9 cellular contexts compared by ENCODE assay signal in the genomic region with DNA sequence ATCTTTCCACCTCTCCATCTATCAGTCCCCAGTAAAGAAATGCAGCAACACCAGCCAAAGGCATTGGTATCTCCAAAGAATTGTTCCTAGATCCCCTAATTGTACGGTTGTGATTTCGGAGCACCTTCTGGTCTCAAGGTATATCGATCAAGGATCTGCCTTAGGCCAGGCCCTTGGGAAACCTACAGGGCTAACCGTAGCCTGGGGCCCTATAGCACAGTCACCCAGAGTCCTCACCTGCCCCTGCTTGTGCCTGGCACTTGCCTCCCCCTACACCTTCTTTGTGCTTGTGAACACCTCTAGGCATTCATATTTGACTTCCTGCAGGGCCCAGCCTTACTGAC. TPM values are rescaled to one million over a fixed set of nuclear protein-coding genes. Genes with fewer than 3 reads are reported as not detected.
A peak's percentile ranks its signal among the peaks of the same experiment; 100 is the strongest.
DNase-seq lines count a peak whose midpoint lies in the region; ATAC-seq, FAIRE-seq and TF ChIP-seq lines count a peak whose summit lies in the region.
"Had no signal": no experiment of that assay in that cellular context is flagged by ENCODE, and none has a peak within 500 bp of the region (broad histone marks: within the 10 kb centered on the region; RNA-seq: fewer than 3 reads in every experiment).

No MANE protein-coding gene starts in this region.

- H3K4me1 Mint-ChIP-seq in CD14-positive monocyte: peaks cover 38% of the 10 kb centered on the region

- H3K4me3 Mint-ChIP-seq in CD14-positive monocyte: peak overlapping the region; percentile 80 to 86

- H3K27ac ChIP-seq in OCI-LY3 (ENCODE audit: low read length) (peak overlapping the region; percentile 89), endothelial cell of umbilical vein (ENCODE audit: insufficient read depth, low read depth, low read length) (no peak overlapping the region), ovary (peak overlapping the region in 1 of 2 donors; percentile 72)

- H3K36me3 ChIP-seq in OCI-LY3 (replicated peaks; ENCODE audit: low read depth, low read length): peaks cover 12% of the 10 kb centered on the region
- peaks cover 11 to 31% of the 10 kb centered on the region in 2 experiments for H3K36me3 ChIP-seq in endothelial cell of umbilical vein (ENCODE audit: control insufficient read depth in 2 of 2, extremely low read depth in 1 of 2, insufficient read depth in 2 of 2, low read length in 2 of 2)
- no peaks in the 10 kb centered on the region for H3K36me3 ChIP-seq in ovary

- peak overlapping the region; percentile 77 for H3K9ac ChIP-seq in OCI-LY3 (ENCODE audit: low read length)
- no peak overlapping the region for H3K9ac ChIP-seq in endothelial cell of umbilical vein (replicated peaks; ENCODE audit: extremely low read depth, insufficient read depth, low read length)

- peaks cover 0 to 2% (median 1%) of the 10 kb centered on the region in 3 donors for H3K27me3 Mint-ChIP-seq in CD14-positive monocyte (ENCODE audit: low read depth in 3 of 3)

- peaks cover 0 to 2% (median 0%) of the 10 kb centered on the region in 7 donors for H3K9me3 Mint-ChIP-seq in CD14-positive monocyte

- no peak for ATAC-seq in GM19397 (IDR thresholded peaks at IDR 0.05; ENCODE audit: unreplicated experiment)

- peak overlapping the region; percentile 69 to 86 (median 81) for H3K27ac Mint-ChIP-seq in CD14-positive monocyte

- in situ Hi-C loops in ACHN (cut with HindIII; ENCODE audit: low pct_ligation_motif_present, low pct_unique_long_range_greater_than_20kb, low sequenced_read_pairs): no loop called here

- FAIRE-seq in endothelial cell of umbilical vein (lab: Jason Lieb, UNC): no peak
- FAIRE-seq: islet of Langerhans had no signal

- WGBS in ovary, 3 donors: 71 to 79% (median 76%) methylated on average over 4 of the region's 4 CpGs

- peak overlapping the region; percentile 89 for H3K4me3 ChIP-seq in OCI-LY3 (ENCODE audit: low read length)
- peak overlapping the region in 1 of 3 experiments; percentile 25 for H3K4me3 ChIP-seq in endothelial cell of umbilical vein (replicated peaks in 1 of 3; ENCODE audit: insufficient read depth in 1 of 3, low read depth in 1 of 3, low read length in 3 of 3)
- peak overlapping the region; percentile 27 for H3K4me3 ChIP-seq in ovary

- TF ChIP-seq EP300 in ovary (IDR thresholded peaks at IDR 0.05): no peak

- no peaks in the 10 kb centered on the region for H3K9me1 ChIP-seq in endothelial cell of umbilical vein (replicated peaks; ENCODE audit: control insufficient read depth, extremely low read depth, insufficient read depth, low read length)

- TF ChIP-seq CTCF in CD14-positive monocyte (IDR thresholded peaks at IDR 0.05) (no peak), OCI-LY3 (IDR thresholded peaks at IDR 0.05; ENCODE audit: low read depth, low read length) (no peak), endothelial cell of umbilical vein (IDR thresholded peaks at IDR 0.05; ENCODE audit: extremely low read depth in 1 of 2, insufficient read depth in 1 of 2, low read depth in 1 of 2, low read length in 2 of 2) (no peak), ovary (IDR thresholded peaks at IDR 0.05) (no peak)

- dilution Hi-C loops in endothelial cell of umbilical vein (cut with MboI; ENCODE audit: extremely low pct_ligation_motif_present, low sequenced_read_pairs): no loop called here

- H2AFZ ChIP-seq in OCI-LY3 (ENCODE audit: low read depth, low read length) (no peak overlapping the region), endothelial cell of umbilical vein (ENCODE audit: low read depth, low read length) (no peak overlapping the region)

- H3K79me2 ChIP-seq in OCI-LY3 (ENCODE audit: low read length): no peaks in the 10 kb centered on the region
- H3K79me2 ChIP-seq in endothelial cell of umbilical vein (ENCODE audit: control insufficient read depth, insufficient read depth, low read length): no peaks in the 10 kb centered on the region

- peaks cover 58 to 59% of the 10 kb centered on the region in 2 donors for H3K36me3 Mint-ChIP-seq in CD14-positive monocyte

- DNase-seq in CD14-positive monocyte (ENCODE audit: low spot score) (no peak), endothelial cell of umbilical vein (ENCODE audit: low read depth, low spot score) (no peak), ovary (no peak), ACHN (no peak), foreskin melanocyte (no peak), SHP77 (lab: John Stamatoyannopoulos, UW) (no peak)

- H3K4me2 ChIP-seq in OCI-LY3 (ENCODE audit: low read length) (peak overlapping the region; percentile 87), endothelial cell of umbilical vein (ENCODE audit: insufficient read depth, low read length) (peak overlapping the region; percentile 28)

- H3K9me3 ChIP-seq in OCI-LY3 (ENCODE audit: insufficient read depth, low read length) (no peaks in the 10 kb centered on the region), endothelial cell of umbilical vein (replicated peaks; ENCODE audit: control insufficient read depth, insufficient read depth, low read length) (no peaks in the 10 kb centered on the region), ovary (no peaks in the 10 kb centered on the region)

- no TSS peak for BruUV-seq in endothelial cell of umbilical vein (replicated peaks; lab: Mats Ljungman, UMichigan)

- TF ChIP-seq POLR2A in endothelial cell of umbilical vein (IDR thresholded peaks at IDR 0.05; ENCODE audit: low read depth, low read length): no peak
- no peak for TF ChIP-seq POLR2A in ovary (IDR thresholded peaks at IDR 0.05)

- POLR2A ChIA-PET in endothelial cell of umbilical vein (lab: Charles Lee): no interaction called here

- H3K4me1 ChIP-seq in OCI-LY3 (ENCODE audit: low read length) (peaks cover 20% of the 10 kb centered on the region), endothelial cell of umbilical vein (ENCODE audit: control insufficient read depth, extremely low read depth, insufficient read depth, low read length) (peaks cover 9% of the 10 kb centered on the region), ovary (ENCODE audit: insufficient read depth) (peaks cover 6% of the 10 kb centered on the region)

- H3K27me3 ChIP-seq in OCI-LY3 (ENCODE audit: low read depth, low read length) (no peaks in the 10 kb centered on the region), endothelial cell of umbilical vein (ENCODE audit: control insufficient read depth in 2 of 2, insufficient read depth in 2 of 2, low read length in 2 of 2) (no peaks in the 10 kb centered on the region), ovary (no peaks in the 10 kb centered on the region)

- CTCF ChIA-PET in endothelial cell of umbilical vein (lab: Charles Lee): interaction anchor here (1.0 to 1.6 kb wide), 4 partner anchors 10 to 157 kb away, joined by 3 to 5 read pairs (median 3); no protein-coding TSS in a partner anchor

- peaks cover 3% of the 10 kb centered on the region; the same call in 1 of the 2 replicates for H4K20me1 ChIP-seq in OCI-LY3 (ENCODE audit: insufficient read depth, low read length)
- no peaks in the 10 kb centered on the region for H4K20me1 ChIP-seq in endothelial cell of umbilical vein (replicated peaks; ENCODE audit: control insufficient read depth, extremely low read depth, insufficient read depth, low read length)

- intact Hi-C loops in CD14-positive monocyte (cut with micrococcal nuclease): no loop called here
- intact Hi-C loops in endothelial cell of umbilical vein (cut with micrococcal nuclease): loop anchor here (2.0 kb wide), 1 partner anchor 74 kb away; no protein-coding TSS in a partner anchor
- intact Hi-C loops in ovary (cut with DNase I): loop anchor here in 1 of 4 donors (10.0 kb wide), 1 partner anchor 102 kb away; the partner anchor contains the start of gene HES7

RNA-seq across cellular contexts. Expression of gene AURKB, which starts 16.8 kb away (rescaled TPM):
- polyA plus RNA-seq in CD14-positive monocyte (under 1 TPM; 0.38 to 0.79 TPM), endothelial cell of umbilical vein (67.8 and 69.2 TPM in 2 replicates), ovary (1 to 10 TPM in 1 of 2 donors, under 1 TPM in 1; 0.68 to 1.5 TPM)
- total RNA-seq in endothelial cell of umbilical vein (104 and 107 TPM in 2 replicates), ovary (1 to 10 TPM in 2 of 7 donors, under 1 TPM in 2, not detected in 3; 0.80 to 1.7 (median 1.1) TPM)
- 49.1 and 58.3 TPM in 2 replicates for polyA plus RNA-seq in endothelial cell of umbilical vein (2011; cell fraction: cytosol; rRNA removed)
- 205 and 232 TPM in 2 replicates for polyA plus RNA-seq in endothelial cell of umbilical vein (2011; cell fraction: nucleus; rRNA removed)
- 40.6 and 74.7 TPM in 2 replicates for polyA plus RNA-seq in endothelial cell of umbilical vein (2012)
- polyA minus RNA-seq in endothelial cell of umbilical vein: 39.4 and 45.9 TPM in 2 replicates
- 30.4 TPM for polyA minus RNA-seq in endothelial cell of umbilical vein (2011; cell fraction: cytosol; rRNA and poly(A)+ RNA removed)
- 59.3 and 75.2 TPM in 2 replicates for polyA minus RNA-seq in endothelial cell of umbilical vein (2011; cell fraction: nucleus; rRNA and poly(A)+ RNA removed)

RNA-seq across cellular contexts. Expression of gene CTC1, which starts 20.6 kb away (rescaled TPM):
- 1 to 10 TPM; 2.2 to 4.1 TPM for polyA plus RNA-seq in CD14-positive monocyte
- total RNA-seq in endothelial cell of umbilical vein: 49.9 and 53.2 TPM in 2 replicates
- 36.3 and 38.3 TPM in 2 replicates for polyA plus RNA-seq in endothelial cell of umbilical vein
- polyA plus RNA-seq in endothelial cell of umbilical vein (2011; cell fraction: cytosol; rRNA removed): 16.1 and 20.2 TPM in 2 replicates
- 193 and 243 TPM in 2 replicates for polyA plus RNA-seq in endothelial cell of umbilical vein (2011; cell fraction: nucleus; rRNA removed)
- 19.8 and 23.3 TPM in 2 replicates for polyA plus RNA-seq in endothelial cell of umbilical vein (2012)
- 32.1 and 64.0 TPM in 2 replicates for polyA minus RNA-seq in endothelial cell of umbilical vein
- polyA minus RNA-seq in endothelial cell of umbilical vein (2011; cell fraction: cytosol; rRNA and poly(A)+ RNA removed): 7.5 TPM
- polyA minus RNA-seq in endothelial cell of umbilical vein (2011; cell fraction: nucleus; rRNA and poly(A)+ RNA removed): 59.5 and 74.4 TPM in 2 replicates
- total RNA-seq in ovary: 10 to 100 TPM; 28.3 to 60.0 (median 48.7) TPM
- polyA plus RNA-seq in ovary: 10 to 100 TPM; 18.4 to 33.4 TPM

RNA-seq across cellular contexts. Expression of gene PFAS, which starts 21.9 kb away (rescaled TPM):
- polyA plus RNA-seq in CD14-positive monocyte (1 to 10 TPM; 4.1 to 4.4 TPM), endothelial cell of umbilical vein (31.4 and 34.1 TPM in 2 replicates), ovary (10 to 100 TPM in 1 of 2 donors, 1 to 10 TPM in 1; 8.4 to 11.0 TPM)
- total RNA-seq in endothelial cell of umbilical vein (84.1 and 108 TPM in 2 replicates), ovary (10 to 100 TPM in 6 of 7 donors, 1 to 10 TPM in 1; 6.6 to 69.9 (median 35.3) TPM)
- polyA plus RNA-seq in endothelial cell of umbilical vein (2011; cell fraction: cytosol; rRNA removed): 21.0 and 21.9 TPM in 2 replicates
- 155 and 168 TPM in 2 replicates for polyA plus RNA-seq in endothelial cell of umbilical vein (2011; cell fraction: nucleus; rRNA removed)
- polyA plus RNA-seq in endothelial cell of umbilical vein (2012): 40.9 and 65.9 TPM in 2 replicates
- 113 and 126 TPM in 2 replicates for polyA minus RNA-seq in endothelial cell of umbilical vein
- polyA minus RNA-seq in endothelial cell of umbilical vein (2011; cell fraction: cytosol; rRNA and poly(A)+ RNA removed): 63.9 TPM
- polyA minus RNA-seq in endothelial cell of umbilical vein (2011; cell fraction: nucleus; rRNA and poly(A)+ RNA removed): 64.9 and 69.7 TPM in 2 replicates

RNA-seq across cellular contexts. Expression of gene BORCS6, which starts 37.2 kb away (rescaled TPM):
- polyA plus RNA-seq in CD14-positive monocyte (10 to 100 TPM; 13.9 to 14.1 TPM), endothelial cell of umbilical vein (8.0 and 9.7 TPM in 2 replicates), ovary (1 to 10 TPM; 1.3 to 7.2 TPM)
- total RNA-seq in endothelial cell of umbilical vein (8.3 and 9.0 TPM in 2 replicates), ovary (1 to 10 TPM; 5.5 to 7.2 (median 6.7) TPM)
- 4.8 and 6.6 TPM in 2 replicates for polyA plus RNA-seq in endothelial cell of umbilical vein (2011; cell fraction: cytosol; rRNA removed)
- polyA plus RNA-seq in endothelial cell of umbilical vein (2011; cell fraction: nucleus; rRNA removed): 2.5 and 2.8 TPM in 2 replicates
- 3.7 and 4.4 TPM in 2 replicates for polyA plus RNA-seq in endothelial cell of umbilical vein (2012)
- 3.1 and 4.6 TPM in 2 replicates for polyA minus RNA-seq in endothelial cell of umbilical vein
- 8.5 TPM for polyA minus RNA-seq in endothelial cell of umbilical vein (2011; cell fraction: cytosol; rRNA and poly(A)+ RNA removed)
- polyA minus RNA-seq in endothelial cell of umbilical vein (2011; cell fraction: nucleus; rRNA and poly(A)+ RNA removed): 1.0 and 2.1 TPM in 2 replicates

RNA-seq across cellular contexts. Expression of gene TMEM107, which starts 51.0 kb away (rescaled TPM):
- polyA plus RNA-seq in CD14-positive monocyte: 10 to 100 TPM; 31.4 to 37.4 TPM
- 20.0 and 20.4 TPM in 2 replicates for total RNA-seq in endothelial cell of umbilical vein
- polyA plus RNA-seq in endothelial cell of umbilical vein: 31.6 and 36.9 TPM in 2 replicates
- polyA plus RNA-seq in endothelial cell of umbilical vein (2011; cell fraction: cytosol; rRNA removed): 19.7 and 20.9 TPM in 2 replicates
- polyA plus RNA-seq in endothelial cell of umbilical vein (2011; cell fraction: nucleus; rRNA removed): 13.5 and 14.4 TPM in 2 replicates
- polyA plus RNA-seq in endothelial cell of umbilical vein (2012): 15.9 and 18.3 TPM in 2 replicates
- 80.7 and 114 TPM in 2 replicates for polyA minus RNA-seq in endothelial cell of umbilical vein
- polyA minus RNA-seq in endothelial cell of umbilical vein (2011; cell fraction: cytosol; rRNA and poly(A)+ RNA removed): 29.3 TPM
- 65.0 and 76.3 TPM in 2 replicates for polyA minus RNA-seq in endothelial cell of umbilical vein (2011; cell fraction: nucleus; rRNA and poly(A)+ RNA removed)
- total RNA-seq in ovary: 10 to 100 TPM in 5 of 7 donors, 1 to 10 TPM in 2; 7.5 to 57.6 (median 16.1) TPM
- 10 to 100 TPM in 1 of 2 donors, 1 to 10 TPM in 1; 8.2 to 10.3 TPM for polyA plus RNA-seq in ovary

Comparison
In these comparisons a context has a peak if more than half of its experiments do, and no peak if none do; other contexts are left out.
1. RNA of gene AURKB, which starts 16.8 kb away (polyA plus RNA-seq): 40.6 to 232 TPM in endothelial cell of umbilical vein; 0.68 to 1.5 TPM in ovary and 0.38 to 0.79 TPM in CD14-positive monocyte; every median in the first group is over 10 times any median in the second.